ENCODE assay signal across 14 cellular contexts in the genomic region with DNA sequence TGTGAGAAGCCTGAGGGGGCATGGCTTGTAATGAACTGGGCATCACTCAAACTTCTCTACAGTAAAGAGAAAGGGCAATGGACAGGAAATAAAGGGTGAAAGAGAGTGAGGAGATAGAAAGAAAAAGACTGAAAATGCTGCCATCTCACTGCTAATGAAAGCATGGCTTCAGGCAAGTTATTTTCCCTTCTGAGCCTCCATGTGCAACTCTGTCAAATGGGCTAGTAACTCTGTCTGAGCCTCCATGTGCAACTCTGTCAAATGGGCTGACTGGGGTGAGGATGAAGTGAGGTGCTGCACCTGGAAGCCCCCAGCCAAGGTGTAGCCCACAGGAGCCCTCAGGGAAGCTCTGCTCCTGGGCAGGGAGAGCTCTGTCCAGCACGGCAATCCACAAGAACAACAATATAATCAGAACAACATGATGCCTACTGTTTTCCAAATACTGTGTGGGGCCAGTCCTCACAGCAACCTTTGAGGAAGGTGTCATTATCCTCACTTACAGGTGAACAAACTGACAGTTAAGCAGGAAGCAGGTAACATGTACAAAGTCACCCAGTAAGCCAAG.
DNase-seq lines count a peak whose midpoint lies in the region; ATAC-seq and TF ChIP-seq lines count a peak whose summit lies in the region.
"Had no signal": no experiment of that assay in that cellular context is flagged by ENCODE, and none has a peak within 500 bp of the region (broad histone marks: within the 10 kb centered on the region; RNA-seq: fewer than 3 reads in every experiment).

No MANE protein-coding gene starts in this region.

- no peak for DNase-seq in SK-N-SH
- peak; percentile 7 for DNase-seq in left kidney (ENCODE audit: low read depth, low spot score)
- DNase-seq in H7 = no peak
- DNase-seq in RPMI8226 = no peak
- DNase-seq: AML-193; Caco-2; CD4-positive, alpha-beta T cell; HCEC 1CT had no signal

- no peak overlapping the region for H3K4me2 ChIP-seq in SK-N-SH
- H3K4me2 ChIP-seq: A549 had no signal

- no peaks in the 10 kb centered on the region for H3K4me1 ChIP-seq in SK-N-SH (ENCODE audit: control insufficient read depth in 1 of 2, insufficient read depth in 2 of 2, low read depth in 1 of 2, low read length in 1 of 2)
- H3K4me1 ChIP-seq: A549 had no signal

- H3K36me3 ChIP-seq in SK-N-SH (replicated peaks in 1 of 2; ENCODE audit: control insufficient read depth in 1 of 2, insufficient read depth in 2 of 2, low read length in 1 of 2) (no peaks in the 10 kb centered on the region), H7 (replicated peaks; ENCODE audit: control insufficient read depth, insufficient read depth, low read length) (no peaks in the 10 kb centered on the region)

- POLR2A ChIA-PET in SK-N-SH (lab: Yijun Ruan, JAX) = no interaction called here

- H3K4me3 ChIP-seq in SK-N-SH (ENCODE audit: low read depth in 2 of 2, low read length in 1 of 2) (no peak overlapping the region), H7 (ENCODE audit: insufficient read depth, low read depth, low read length) (no peak overlapping the region)
- H3K4me3 ChIP-seq: A549 had no signal

- H3K79me2 ChIP-seq in SK-N-SH (ENCODE audit: insufficient read depth) = no peaks in the 10 kb centered on the region

- TF ChIP-seq EP300 in SK-N-SH (IDR thresholded peaks at IDR 0.05; ENCODE audit: borderline replicate concordance in 1 of 2, low read depth in 1 of 2, low read length in 1 of 2) = no peak

- ATAC-seq in SK-N-SH treated with all-trans-retinoic acid at 6 μM for 48 hours (no peak), GM18870 (IDR thresholded peaks at IDR 0.05; ENCODE audit: unreplicated experiment) (no peak)
- ATAC-seq: A549 had no signal

- no peaks in the 10 kb centered on the region for H3K9me2 ChIP-seq in SK-N-SH

- TF ChIP-seq RAD21 in SK-N-SH (IDR thresholded peaks at IDR 0.05; ENCODE audit: low read length) = no peak

- no peak for TF ChIP-seq CTCF in SK-N-SH (IDR thresholded peaks at IDR 0.05)

- 50% methylated on average over 1 of the region's 1 CpG for WGBS in SK-N-SH (ENCODE audit: low lambda C conversion rate)

- no peaks in the 10 kb centered on the region for H4K20me1 ChIP-seq in SK-N-SH (ENCODE audit: insufficient read depth)

- H3K27ac ChIP-seq in SK-N-SH (ENCODE audit: low read depth in 2 of 2, low read length in 1 of 2) = no peak overlapping the region
- H3K27ac ChIP-seq: 22Rv1, A549, C4-2B had no signal

- H3F3A ChIP-seq in SK-N-SH (replicated peaks; ENCODE audit: insufficient read depth) = no peaks in the 10 kb centered on the region

- H2AFZ ChIP-seq in SK-N-SH (ENCODE audit: low read depth) = no peak overlapping the region

- no peak overlapping the region for H3K9ac ChIP-seq in SK-N-SH

- CTCF ChIA-PET in SK-N-SH (lab: Yijun Ruan, JAX) = no interaction called here

- no peaks in the 10 kb centered on the region for H3K9me3 ChIP-seq in SK-N-SH
- H3K9me3 ChIP-seq: A549, Caco-2 had no signal

- H3K27me3 ChIP-seq in SK-N-SH (ENCODE audit: insufficient read depth) = no peaks in the 10 kb centered on the region; the same call in 1 of the 2 replicates
- no peaks in the 10 kb centered on the region for H3K27me3 ChIP-seq in H7 (ENCODE audit: control insufficient read depth, insufficient read depth, low read length)

TF ChIP-seq in SK-N-SH, 30 proteins besides CTCF, POLR2A, EP300 and RAD21 (continues in another document):
- TF ChIP-seq, protein P1, sequence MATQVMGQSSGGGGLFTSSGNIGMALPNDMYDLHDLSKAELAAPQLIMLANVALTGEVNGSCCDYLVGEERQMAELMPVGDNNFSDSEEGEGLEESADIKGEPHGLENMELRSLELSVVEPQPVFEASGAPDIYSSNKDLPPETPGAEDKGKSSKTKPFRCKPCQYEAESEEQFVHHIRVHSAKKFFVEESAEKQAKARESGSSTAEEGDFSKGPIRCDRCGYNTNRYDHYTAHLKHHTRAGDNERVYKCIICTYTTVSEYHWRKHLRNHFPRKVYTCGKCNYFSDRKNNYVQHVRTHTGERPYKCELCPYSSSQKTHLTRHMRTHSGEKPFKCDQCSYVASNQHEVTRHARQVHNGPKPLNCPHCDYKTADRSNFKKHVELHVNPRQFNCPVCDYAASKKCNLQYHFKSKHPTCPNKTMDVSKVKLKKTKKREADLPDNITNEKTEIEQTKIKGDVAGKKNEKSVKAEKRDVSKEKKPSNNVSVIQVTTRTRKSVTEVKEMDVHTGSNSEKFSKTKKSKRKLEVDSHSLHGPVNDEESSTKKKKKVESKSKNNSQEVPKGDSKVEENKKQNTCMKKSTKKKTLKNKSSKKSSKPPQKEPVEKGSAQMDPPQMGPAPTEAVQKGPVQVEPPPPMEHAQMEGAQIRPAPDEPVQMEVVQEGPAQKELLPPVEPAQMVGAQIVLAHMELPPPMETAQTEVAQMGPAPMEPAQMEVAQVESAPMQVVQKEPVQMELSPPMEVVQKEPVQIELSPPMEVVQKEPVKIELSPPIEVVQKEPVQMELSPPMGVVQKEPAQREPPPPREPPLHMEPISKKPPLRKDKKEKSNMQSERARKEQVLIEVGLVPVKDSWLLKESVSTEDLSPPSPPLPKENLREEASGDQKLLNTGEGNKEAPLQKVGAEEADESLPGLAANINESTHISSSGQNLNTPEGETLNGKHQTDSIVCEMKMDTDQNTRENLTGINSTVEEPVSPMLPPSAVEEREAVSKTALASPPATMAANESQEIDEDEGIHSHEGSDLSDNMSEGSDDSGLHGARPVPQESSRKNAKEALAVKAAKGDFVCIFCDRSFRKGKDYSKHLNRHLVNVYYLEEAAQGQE (IDR thresholded peaks at IDR 0.05; ENCODE audit: low read depth, low read length) = peak; percentile 76

TF ChIP-seq in SK-N-SH treated with all-trans-retinoic acid at 6 μM for 48 hours, 23 proteins besides CTCF, POLR2A, EP300 and RAD21 (continues in another document):
- TF ChIP-seq SNAI2 (CRISPR knock-in tag; IDR thresholded peaks at IDR 0.05) (no peak), ZC3H10 (CRISPR knock-in tag; IDR thresholded peaks at IDR 0.05) (no peak), ESRRG (CRISPR knock-in tag; IDR thresholded peaks at IDR 0.05) (no peak), GLIS3 (CRISPR knock-in tag; IDR thresholded peaks at IDR 0.05) (no peak), RARB (CRISPR knock-in tag; IDR thresholded peaks at IDR 0.05) (no peak), ISL1 (CRISPR knock-in tag; IDR thresholded peaks at IDR 0.05) (no peak), ARNTL (CRISPR knock-in tag; IDR thresholded peaks at IDR 0.05; ENCODE audit: borderline replicate concordance, low read depth) (no peak), ZFP30 (CRISPR knock-in tag; IDR thresholded peaks at IDR 0.05) (no peak), OSR1 (CRISPR knock-in tag; IDR thresholded peaks at IDR 0.05) (no peak), TCF4 (CRISPR knock-in tag; IDR thresholded peaks at IDR 0.05; ENCODE audit: borderline replicate concordance) (no peak)
- TF ChIP-seq, protein P2, sequence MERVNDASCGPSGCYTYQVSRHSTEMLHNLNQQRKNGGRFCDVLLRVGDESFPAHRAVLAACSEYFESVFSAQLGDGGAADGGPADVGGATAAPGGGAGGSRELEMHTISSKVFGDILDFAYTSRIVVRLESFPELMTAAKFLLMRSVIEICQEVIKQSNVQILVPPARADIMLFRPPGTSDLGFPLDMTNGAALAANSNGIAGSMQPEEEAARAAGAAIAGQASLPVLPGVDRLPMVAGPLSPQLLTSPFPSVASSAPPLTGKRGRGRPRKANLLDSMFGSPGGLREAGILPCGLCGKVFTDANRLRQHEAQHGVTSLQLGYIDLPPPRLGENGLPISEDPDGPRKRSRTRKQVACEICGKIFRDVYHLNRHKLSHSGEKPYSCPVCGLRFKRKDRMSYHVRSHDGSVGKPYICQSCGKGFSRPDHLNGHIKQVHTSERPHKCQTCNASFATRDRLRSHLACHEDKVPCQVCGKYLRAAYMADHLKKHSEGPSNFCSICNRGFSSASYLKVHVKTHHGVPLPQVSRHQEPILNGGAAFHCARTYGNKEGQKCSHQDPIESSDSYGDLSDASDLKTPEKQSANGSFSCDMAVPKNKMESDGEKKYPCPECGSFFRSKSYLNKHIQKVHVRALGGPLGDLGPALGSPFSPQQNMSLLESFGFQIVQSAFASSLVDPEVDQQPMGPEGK (CRISPR knock-in tag; IDR thresholded peaks at IDR 0.05; ENCODE audit: borderline replicate concordance) = no peak

TF ChIP-seq in PFSK-1, 5 proteins besides CTCF, POLR2A, EP300 and RAD21:
- TF ChIP-seq TAF1 (IDR thresholded peaks at IDR 0.05; ENCODE audit: borderline replicate concordance, insufficient read depth, low read length) = no peak
- TF ChIP-seq, protein P1 (IDR thresholded peaks at IDR 0.05; ENCODE audit: insufficient read depth in 1 of 2, low read depth in 2 of 2, low read length in 2 of 2) = peak; percentile 39 to 80; a peak in 2 of 4 replicates
